1 cellular context compared by ENCODE assay signal in genomic region chr6:154414021-154414813, GRCh38.
TF ChIP-seq lines count a peak whose summit lies in the region.

No MANE protein-coding gene starts in this region.

TF ChIP-seq in HepG2, 621 proteins besides CTCF, POLR2A, EP300 and RAD21 (continued from another document and continues in another):
- TF ChIP-seq, protein P1, sequence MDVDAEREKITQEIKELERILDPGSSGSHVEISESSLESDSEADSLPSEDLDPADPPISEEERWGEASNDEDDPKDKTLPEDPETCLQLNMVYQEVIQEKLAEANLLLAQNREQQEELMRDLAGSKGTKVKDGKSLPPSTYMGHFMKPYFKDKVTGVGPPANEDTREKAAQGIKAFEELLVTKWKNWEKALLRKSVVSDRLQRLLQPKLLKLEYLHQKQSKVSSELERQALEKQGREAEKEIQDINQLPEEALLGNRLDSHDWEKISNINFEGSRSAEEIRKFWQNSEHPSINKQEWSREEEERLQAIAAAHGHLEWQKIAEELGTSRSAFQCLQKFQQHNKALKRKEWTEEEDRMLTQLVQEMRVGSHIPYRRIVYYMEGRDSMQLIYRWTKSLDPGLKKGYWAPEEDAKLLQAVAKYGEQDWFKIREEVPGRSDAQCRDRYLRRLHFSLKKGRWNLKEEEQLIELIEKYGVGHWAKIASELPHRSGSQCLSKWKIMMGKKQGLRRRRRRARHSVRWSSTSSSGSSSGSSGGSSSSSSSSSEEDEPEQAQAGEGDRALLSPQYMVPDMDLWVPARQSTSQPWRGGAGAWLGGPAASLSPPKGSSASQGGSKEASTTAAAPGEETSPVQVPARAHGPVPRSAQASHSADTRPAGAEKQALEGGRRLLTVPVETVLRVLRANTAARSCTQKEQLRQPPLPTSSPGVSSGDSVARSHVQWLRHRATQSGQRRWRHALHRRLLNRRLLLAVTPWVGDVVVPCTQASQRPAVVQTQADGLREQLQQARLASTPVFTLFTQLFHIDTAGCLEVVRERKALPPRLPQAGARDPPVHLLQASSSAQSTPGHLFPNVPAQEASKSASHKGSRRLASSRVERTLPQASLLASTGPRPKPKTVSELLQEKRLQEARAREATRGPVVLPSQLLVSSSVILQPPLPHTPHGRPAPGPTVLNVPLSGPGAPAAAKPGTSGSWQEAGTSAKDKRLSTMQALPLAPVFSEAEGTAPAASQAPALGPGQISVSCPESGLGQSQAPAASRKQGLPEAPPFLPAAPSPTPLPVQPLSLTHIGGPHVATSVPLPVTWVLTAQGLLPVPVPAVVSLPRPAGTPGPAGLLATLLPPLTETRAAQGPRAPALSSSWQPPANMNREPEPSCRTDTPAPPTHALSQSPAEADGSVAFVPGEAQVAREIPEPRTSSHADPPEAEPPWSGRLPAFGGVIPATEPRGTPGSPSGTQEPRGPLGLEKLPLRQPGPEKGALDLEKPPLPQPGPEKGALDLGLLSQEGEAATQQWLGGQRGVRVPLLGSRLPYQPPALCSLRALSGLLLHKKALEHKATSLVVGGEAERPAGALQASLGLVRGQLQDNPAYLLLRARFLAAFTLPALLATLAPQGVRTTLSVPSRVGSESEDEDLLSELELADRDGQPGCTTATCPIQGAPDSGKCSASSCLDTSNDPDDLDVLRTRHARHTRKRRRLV (CRISPR knock-in tag; IDR thresholded peaks at IDR 0.05): no peak
- TF ChIP-seq RNF219 (CRISPR knock-in tag; IDR thresholded peaks at IDR 0.05) (no peak), TRIM24 (CRISPR knock-in tag; IDR thresholded peaks at IDR 0.05) (no peak), ZBTB37 (CRISPR knock-in tag; IDR thresholded peaks at IDR 0.05) (no peak), ZFX (CRISPR knock-in tag; IDR thresholded peaks at IDR 0.05; ENCODE audit: low read depth) (no peak), JUNB (CRISPR knock-in tag; IDR thresholded peaks at IDR 0.05; ENCODE audit: borderline replicate concordance) (no peak), ZNF225 (CRISPR knock-in tag; IDR thresholded peaks at IDR 0.05) (no peak), NR2F2 (IDR thresholded peaks at IDR 0.05; ENCODE audit: borderline replicate concordance, low read depth) (peak; percentile 60), ZKSCAN1 (IDR thresholded peaks at IDR 0.05; ENCODE audit: low read length) (no peak), ZNF432 (CRISPR knock-in tag; IDR thresholded peaks at IDR 0.05; ENCODE audit: borderline replicate concordance) (no peak), YEATS2 (CRISPR knock-in tag; IDR thresholded peaks at IDR 0.05; ENCODE audit: borderline replicate concordance) (peak; percentile 38; the same call in 1 of the 2 replicates), RARA (CRISPR knock-in tag; IDR thresholded peaks at IDR 0.05) (peak; percentile 75), ZNF790 (CRISPR knock-in tag; IDR thresholded peaks at IDR 0.05; ENCODE audit: borderline replicate concordance) (no peak), MEIS1 (CRISPR knock-in tag; IDR thresholded peaks at IDR 0.05; ENCODE audit: borderline replicate concordance) (no peak), NFIB (CRISPR knock-in tag; IDR thresholded peaks at IDR 0.05; ENCODE audit: borderline replicate concordance) (no peak), KDM3A (CRISPR knock-in tag; IDR thresholded peaks at IDR 0.05; ENCODE audit: low read depth) (no peak)
- TF ChIP-seq, protein P2, sequence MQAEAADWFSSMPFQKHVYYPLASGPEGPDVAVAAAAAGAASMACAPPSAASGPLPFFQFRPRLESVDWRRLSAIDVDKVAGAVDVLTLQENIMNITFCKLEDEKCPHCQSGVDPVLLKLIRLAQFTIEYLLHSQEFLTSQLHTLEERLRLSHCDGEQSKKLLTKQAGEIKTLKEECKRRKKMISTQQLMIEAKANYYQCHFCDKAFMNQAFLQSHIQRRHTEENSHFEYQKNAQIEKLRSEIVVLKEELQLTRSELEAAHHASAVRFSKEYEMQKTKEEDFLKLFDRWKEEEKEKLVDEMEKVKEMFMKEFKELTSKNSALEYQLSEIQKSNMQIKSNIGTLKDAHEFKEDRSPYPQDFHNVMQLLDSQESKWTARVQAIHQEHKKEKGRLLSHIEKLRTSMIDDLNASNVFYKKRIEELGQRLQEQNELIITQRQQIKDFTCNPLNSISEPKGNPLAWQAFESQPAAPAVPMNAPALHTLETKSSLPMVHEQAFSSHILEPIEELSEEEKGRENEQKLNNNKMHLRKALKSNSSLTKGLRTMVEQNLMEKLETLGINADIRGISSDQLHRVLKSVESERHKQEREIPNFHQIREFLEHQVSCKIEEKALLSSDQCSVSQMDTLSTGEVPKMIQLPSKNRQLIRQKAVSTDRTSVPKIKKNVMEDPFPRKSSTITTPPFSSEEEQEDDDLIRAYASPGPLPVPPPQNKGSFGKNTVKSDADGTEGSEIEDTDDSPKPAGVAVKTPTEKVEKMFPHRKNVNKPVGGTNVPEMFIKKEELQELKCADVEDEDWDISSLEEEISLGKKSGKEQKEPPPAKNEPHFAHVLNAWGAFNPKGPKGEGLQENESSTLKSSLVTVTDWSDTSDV (CRISPR knock-in tag; IDR thresholded peaks at IDR 0.05): no peak
- TF ChIP-seq, protein P3, sequence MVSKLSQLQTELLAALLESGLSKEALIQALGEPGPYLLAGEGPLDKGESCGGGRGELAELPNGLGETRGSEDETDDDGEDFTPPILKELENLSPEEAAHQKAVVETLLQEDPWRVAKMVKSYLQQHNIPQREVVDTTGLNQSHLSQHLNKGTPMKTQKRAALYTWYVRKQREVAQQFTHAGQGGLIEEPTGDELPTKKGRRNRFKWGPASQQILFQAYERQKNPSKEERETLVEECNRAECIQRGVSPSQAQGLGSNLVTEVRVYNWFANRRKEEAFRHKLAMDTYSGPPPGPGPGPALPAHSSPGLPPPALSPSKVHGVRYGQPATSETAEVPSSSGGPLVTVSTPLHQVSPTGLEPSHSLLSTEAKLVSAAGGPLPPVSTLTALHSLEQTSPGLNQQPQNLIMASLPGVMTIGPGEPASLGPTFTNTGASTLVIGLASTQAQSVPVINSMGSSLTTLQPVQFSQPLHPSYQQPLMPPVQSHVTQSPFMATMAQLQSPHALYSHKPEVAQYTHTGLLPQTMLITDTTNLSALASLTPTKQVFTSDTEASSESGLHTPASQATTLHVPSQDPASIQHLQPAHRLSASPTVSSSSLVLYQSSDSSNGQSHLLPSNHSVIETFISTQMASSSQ (IDR thresholded peaks at IDR 0.05; ENCODE audit: low read depth): peak; percentile 89
- TF ChIP-seq, protein P3 (CRISPR knock-in tag; IDR thresholded peaks at IDR 0.05; ENCODE audit: borderline replicate concordance): peak; percentile 85; the same call in 1 of the 2 replicates
- TF ChIP-seq, protein P4, sequence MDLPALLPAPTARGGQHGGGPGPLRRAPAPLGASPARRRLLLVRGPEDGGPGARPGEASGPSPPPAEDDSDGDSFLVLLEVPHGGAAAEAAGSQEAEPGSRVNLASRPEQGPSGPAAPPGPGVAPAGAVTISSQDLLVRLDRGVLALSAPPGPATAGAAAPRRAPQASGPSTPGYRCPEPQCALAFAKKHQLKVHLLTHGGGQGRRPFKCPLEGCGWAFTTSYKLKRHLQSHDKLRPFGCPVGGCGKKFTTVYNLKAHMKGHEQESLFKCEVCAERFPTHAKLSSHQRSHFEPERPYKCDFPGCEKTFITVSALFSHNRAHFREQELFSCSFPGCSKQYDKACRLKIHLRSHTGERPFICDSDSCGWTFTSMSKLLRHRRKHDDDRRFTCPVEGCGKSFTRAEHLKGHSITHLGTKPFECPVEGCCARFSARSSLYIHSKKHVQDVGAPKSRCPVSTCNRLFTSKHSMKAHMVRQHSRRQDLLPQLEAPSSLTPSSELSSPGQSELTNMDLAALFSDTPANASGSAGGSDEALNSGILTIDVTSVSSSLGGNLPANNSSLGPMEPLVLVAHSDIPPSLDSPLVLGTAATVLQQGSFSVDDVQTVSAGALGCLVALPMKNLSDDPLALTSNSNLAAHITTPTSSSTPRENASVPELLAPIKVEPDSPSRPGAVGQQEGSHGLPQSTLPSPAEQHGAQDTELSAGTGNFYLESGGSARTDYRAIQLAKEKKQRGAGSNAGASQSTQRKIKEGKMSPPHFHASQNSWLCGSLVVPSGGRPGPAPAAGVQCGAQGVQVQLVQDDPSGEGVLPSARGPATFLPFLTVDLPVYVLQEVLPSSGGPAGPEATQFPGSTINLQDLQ (CRISPR knock-in tag; IDR thresholded peaks at IDR 0.05): no peak
- TF ChIP-seq, protein P5, sequence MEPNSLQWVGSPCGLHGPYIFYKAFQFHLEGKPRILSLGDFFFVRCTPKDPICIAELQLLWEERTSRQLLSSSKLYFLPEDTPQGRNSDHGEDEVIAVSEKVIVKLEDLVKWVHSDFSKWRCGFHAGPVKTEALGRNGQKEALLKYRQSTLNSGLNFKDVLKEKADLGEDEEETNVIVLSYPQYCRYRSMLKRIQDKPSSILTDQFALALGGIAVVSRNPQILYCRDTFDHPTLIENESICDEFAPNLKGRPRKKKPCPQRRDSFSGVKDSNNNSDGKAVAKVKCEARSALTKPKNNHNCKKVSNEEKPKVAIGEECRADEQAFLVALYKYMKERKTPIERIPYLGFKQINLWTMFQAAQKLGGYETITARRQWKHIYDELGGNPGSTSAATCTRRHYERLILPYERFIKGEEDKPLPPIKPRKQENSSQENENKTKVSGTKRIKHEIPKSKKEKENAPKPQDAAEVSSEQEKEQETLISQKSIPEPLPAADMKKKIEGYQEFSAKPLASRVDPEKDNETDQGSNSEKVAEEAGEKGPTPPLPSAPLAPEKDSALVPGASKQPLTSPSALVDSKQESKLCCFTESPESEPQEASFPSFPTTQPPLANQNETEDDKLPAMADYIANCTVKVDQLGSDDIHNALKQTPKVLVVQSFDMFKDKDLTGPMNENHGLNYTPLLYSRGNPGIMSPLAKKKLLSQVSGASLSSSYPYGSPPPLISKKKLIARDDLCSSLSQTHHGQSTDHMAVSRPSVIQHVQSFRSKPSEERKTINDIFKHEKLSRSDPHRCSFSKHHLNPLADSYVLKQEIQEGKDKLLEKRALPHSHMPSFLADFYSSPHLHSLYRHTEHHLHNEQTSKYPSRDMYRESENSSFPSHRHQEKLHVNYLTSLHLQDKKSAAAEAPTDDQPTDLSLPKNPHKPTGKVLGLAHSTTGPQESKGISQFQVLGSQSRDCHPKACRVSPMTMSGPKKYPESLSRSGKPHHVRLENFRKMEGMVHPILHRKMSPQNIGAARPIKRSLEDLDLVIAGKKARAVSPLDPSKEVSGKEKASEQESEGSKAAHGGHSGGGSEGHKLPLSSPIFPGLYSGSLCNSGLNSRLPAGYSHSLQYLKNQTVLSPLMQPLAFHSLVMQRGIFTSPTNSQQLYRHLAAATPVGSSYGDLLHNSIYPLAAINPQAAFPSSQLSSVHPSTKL (CRISPR knock-in tag; IDR thresholded peaks at IDR 0.05): peak; percentile 91
- TF ChIP-seq, protein P6, sequence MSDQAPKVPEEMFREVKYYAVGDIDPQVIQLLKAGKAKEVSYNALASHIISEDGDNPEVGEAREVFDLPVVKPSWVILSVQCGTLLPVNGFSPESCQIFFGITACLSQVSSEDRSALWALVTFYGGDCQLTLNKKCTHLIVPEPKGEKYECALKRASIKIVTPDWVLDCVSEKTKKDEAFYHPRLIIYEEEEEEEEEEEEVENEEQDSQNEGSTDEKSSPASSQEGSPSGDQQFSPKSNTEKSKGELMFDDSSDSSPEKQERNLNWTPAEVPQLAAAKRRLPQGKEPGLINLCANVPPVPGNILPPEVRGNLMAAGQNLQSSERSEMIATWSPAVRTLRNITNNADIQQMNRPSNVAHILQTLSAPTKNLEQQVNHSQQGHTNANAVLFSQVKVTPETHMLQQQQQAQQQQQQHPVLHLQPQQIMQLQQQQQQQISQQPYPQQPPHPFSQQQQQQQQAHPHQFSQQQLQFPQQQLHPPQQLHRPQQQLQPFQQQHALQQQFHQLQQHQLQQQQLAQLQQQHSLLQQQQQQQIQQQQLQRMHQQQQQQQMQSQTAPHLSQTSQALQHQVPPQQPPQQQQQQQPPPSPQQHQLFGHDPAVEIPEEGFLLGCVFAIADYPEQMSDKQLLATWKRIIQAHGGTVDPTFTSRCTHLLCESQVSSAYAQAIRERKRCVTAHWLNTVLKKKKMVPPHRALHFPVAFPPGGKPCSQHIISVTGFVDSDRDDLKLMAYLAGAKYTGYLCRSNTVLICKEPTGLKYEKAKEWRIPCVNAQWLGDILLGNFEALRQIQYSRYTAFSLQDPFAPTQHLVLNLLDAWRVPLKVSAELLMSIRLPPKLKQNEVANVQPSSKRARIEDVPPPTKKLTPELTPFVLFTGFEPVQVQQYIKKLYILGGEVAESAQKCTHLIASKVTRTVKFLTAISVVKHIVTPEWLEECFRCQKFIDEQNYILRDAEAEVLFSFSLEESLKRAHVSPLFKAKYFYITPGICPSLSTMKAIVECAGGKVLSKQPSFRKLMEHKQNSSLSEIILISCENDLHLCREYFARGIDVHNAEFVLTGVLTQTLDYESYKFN (CRISPR knock-in tag; conservative IDR thresholded peaks at IDR 0.05): peak; percentile 82
